Comparison of ENCODE assay signal across 9 cellular contexts in genomic region chr16:27234603-27235002, GRCh38. TPM values are rescaled to one million over a fixed set of nuclear protein-coding genes. Genes with fewer than 3 reads are reported as not detected.
DNase-seq lines count a peak whose midpoint lies in the region; ATAC-seq and TF ChIP-seq lines count a peak whose summit lies in the region.
"Had no signal": no experiment of that assay in that cellular context is flagged by ENCODE, and none has a peak within 500 bp of the region (broad histone marks: within the 10 kb centered on the region; RNA-seq: fewer than 3 reads in every experiment).

No MANE protein-coding gene starts in this region.

- ATAC-seq in left cardiac atrium (no peak), natural killer cell (no peak), aorta (ENCODE audit: low FRiP score) (no peak)

- H3K4me3 Mint-ChIP-seq in natural killer cell (peak overlapping the region; percentile 85), endothelial cell (ENCODE audit: unreplicated experiment) (no peak overlapping the region)

- H3K27ac Mint-ChIP-seq in natural killer cell (peak overlapping the region; percentile 94 to 100), endothelial cell (ENCODE audit: unreplicated experiment) (no peak overlapping the region)

- H3K36me3 Mint-ChIP-seq in natural killer cell (no peaks in the 10 kb centered on the region), endothelial cell (ENCODE audit: low read depth, unreplicated experiment) (peaks cover 13% of the 10 kb centered on the region)

- H3K27me3 Mint-ChIP-seq in natural killer cell (ENCODE audit: low read depth in 2 of 2) (no peaks in the 10 kb centered on the region), endothelial cell (ENCODE audit: unreplicated experiment) (peaks cover 15% of the 10 kb centered on the region)

- intact Hi-C loops in left ventricle myocardium inferior (cut with micrococcal nuclease), result no loop called here
- intact Hi-C loops in left cardiac atrium (cut with DNase I), result loop anchor here in 1 of 2 donors (5.0 kb wide), 2 partner anchors 83 to 133 kb away; no protein-coding TSS in a partner anchor
- intact Hi-C loops in natural killer cell (cut with micrococcal nuclease), result loop anchor here (2.0 kb wide), 3 partner anchors 20 to 166 kb away; no protein-coding TSS in a partner anchor
- intact Hi-C loops in aorta (cut with DNase I), result loop anchor here (2.0 to 10.0 kb wide), 4 partner anchors 100 to 223 kb away; no protein-coding TSS in a partner anchor

- H3K27me3 ChIP-seq in left ventricle myocardium inferior (ENCODE audit: low read depth) (no peaks in the 10 kb centered on the region), brain microvascular endothelial cell (replicated peaks) (no peaks in the 10 kb centered on the region), aorta (ENCODE audit: control insufficient read depth in 1 of 2, insufficient read depth in 2 of 2, low read length in 1 of 2) (no peaks in the 10 kb centered on the region)

- peaks cover 31% of the 10 kb centered on the region for H3K36me3 ChIP-seq in left ventricle myocardium inferior
- H3K36me3 ChIP-seq in brain microvascular endothelial cell (replicated peaks), result no peaks in the 10 kb centered on the region
- no peaks in the 10 kb centered on the region for H3K36me3 ChIP-seq in aorta (ENCODE audit: control insufficient read depth in 1 of 2, insufficient read depth in 2 of 2, low read length in 1 of 2)

- TF ChIP-seq CTCF in left ventricle myocardium inferior (IDR thresholded peaks at IDR 0.05; ENCODE audit: borderline replicate concordance), result no peak
- no peak for TF ChIP-seq CTCF in brain microvascular endothelial cell (IDR thresholded peaks at IDR 0.05; ENCODE audit: low read depth, low read length, missing control alignments)
- no peak for TF ChIP-seq CTCF in natural killer cell (IDR thresholded peaks at IDR 0.05)
- no peak for TF ChIP-seq CTCF in endothelial cell (IDR thresholded peaks at IDR 0.05; ENCODE audit: unreplicated experiment)

- no peaks in the 10 kb centered on the region for H3K9me3 Mint-ChIP-seq in natural killer cell
- no peaks in the 10 kb centered on the region for H3K9me3 Mint-ChIP-seq in endothelial cell (ENCODE audit: unreplicated experiment)

- no peaks in the 10 kb centered on the region for H3K9me3 ChIP-seq in left ventricle myocardium inferior (replicated peaks)
- H3K9me3 ChIP-seq in aorta (ENCODE audit: control insufficient read depth, low read length), result no peaks in the 10 kb centered on the region

- peaks cover 59% of the 10 kb centered on the region for H3K4me1 ChIP-seq in left ventricle myocardium inferior
- no peaks in the 10 kb centered on the region for H3K4me1 ChIP-seq in aorta (ENCODE audit: control insufficient read depth in 1 of 2, insufficient read depth in 2 of 2, low read length in 2 of 2)

- H3K4me3 ChIP-seq in left ventricle myocardium inferior (no peak overlapping the region), brain microvascular endothelial cell (ENCODE audit: low read depth, low read length) (no peak overlapping the region), aorta (ENCODE audit: low read length in 2 of 2) (no peak overlapping the region)

- in situ Hi-C loops in brain microvascular endothelial cell (cut with HindIII; ENCODE audit: low pct_ligation_motif_present, low sequenced_read_pairs) (no loop called here), G401 (cut with HindIII; ENCODE audit: low sequenced_read_pairs) (no loop called here)

- H3K4me1 Mint-ChIP-seq in natural killer cell (peaks cover 70 to 78% of the 10 kb centered on the region in 2 donors), endothelial cell (ENCODE audit: unreplicated experiment) (peaks cover 26% of the 10 kb centered on the region)

- 31 to 39% methylated on average over 4 of the region's 4 CpGs for WGBS in aorta, 2 donors

- H3K27ac ChIP-seq in left ventricle myocardium inferior (replicated peaks), result peak overlapping the region; percentile 73
- peak overlapping the region; percentile 95 for H3K27ac ChIP-seq in brain microvascular endothelial cell
- no peak overlapping the region for H3K27ac ChIP-seq in aorta (ENCODE audit: low read depth in 1 of 2, low read length in 2 of 2)

- no peak for DNase-seq in left ventricle myocardium inferior
- no peak for DNase-seq in left cardiac atrium
- DNase-seq in brain microvascular endothelial cell, result no peak
- DNase-seq in natural killer cell, result no peak
- peak; percentile 45 to 59 for DNase-seq in aorta
- DNase-seq in endothelial cell (ENCODE audit: low spot score), result no peak
- no peak for DNase-seq in NCI-H1436 treated with DMSO at 0.1 percent for 48 hours (lab: John Stamatoyannopoulos, UW)
- DNase-seq in G401 (ENCODE audit: low spot score), result no peak
- DNase-seq: NCI-H2107 had no signal

RNA-seq across cellular contexts. Expression of gene KDM8, which starts 31.3 kb away (rescaled TPM):
- total RNA-seq in left ventricle myocardium inferior (3.2 TPM), left cardiac atrium (1 to 10 TPM; 3.0 to 4.2 TPM), natural killer cell (10 to 100 TPM; 11.4 to 17.9 (median 17.8) TPM), aorta (1 to 10 TPM; 4.3 to 5.6 TPM), endothelial cell (ENCODE audit: unreplicated experiment) (5.7 TPM)
- 1 to 10 TPM; 7.0 to 7.4 TPM for polyA plus RNA-seq in aorta
- 7.4 and 11.5 TPM in 2 replicates for total RNA-seq in G401 (2014; rRNA removed; shearing (Covaris generic))

RNA-seq across cellular contexts. Expression of gene NSMCE1, which starts 34.0 kb away (rescaled TPM):
- total RNA-seq in left ventricle myocardium inferior (38.6 TPM), left cardiac atrium (10 to 100 TPM; 31.5 to 32.6 TPM), natural killer cell (10 to 100 TPM; 29.4 to 42.7 (median 37.7) TPM), aorta (10 to 100 TPM; 34.6 to 39.1 TPM), endothelial cell (ENCODE audit: unreplicated experiment) (21.0 TPM)
- 10 to 100 TPM; 71.0 to 74.2 TPM for polyA plus RNA-seq in aorta
- total RNA-seq in G401 (2014; rRNA removed; shearing (Covaris generic)), result 16.1 and 32.5 TPM in 2 replicates

Comparison
In these comparisons a context has a peak if more than half of its experiments do, and no peak if none do; other contexts are left out.
1. DNase-seq: peak in aorta (2 of 2); none in left ventricle myocardium inferior (single experiment), left cardiac atrium (single experiment), brain microvascular endothelial cell (single experiment), natural killer cell (single experiment), endothelial cell (single experiment), NCI-H1436 treated with DMSO at 0.1 percent for 48 hours (single experiment) and G401 (single experiment).
2. H3K27ac ChIP-seq: peak in left ventricle myocardium inferior (single experiment) and brain microvascular endothelial cell (single experiment); none in aorta (0 of 2).